21 cellular contexts compared by ENCODE assay signal in genomic region chrX:23195097-23195496, GRCh38.
"Had no signal": no experiment of that assay in that cellular context is flagged by ENCODE, and none has a peak within 500 bp of the region (broad histone marks: within the 10 kb centered on the region; RNA-seq: fewer than 3 reads in every experiment).

No MANE protein-coding gene starts in this region.

- H3K4me3 ChIP-seq: dorsolateral prefrontal cortex, heart left ventricle, ovary, spleen, testis, tibial nerve had no signal

- H3K4me1 ChIP-seq: heart left ventricle, spleen, testis, tibial nerve had no signal

- H3K9me3 Mint-ChIP-seq: stimulated activated naive B cell treated with anti-CD40 and anti-IgM and Interleukin-4, amounts not matched to agents 10 μg/mL and 1 μg/mL and 100 μg/mL, for 72 hours; stimulated activated naive CD8-positive, alpha-beta T cell treated with anti-CD3 and anti-CD28 coated beads, Interleukin-15, amount 100 ng/mL, for 72 hours had no signal

- H3K36me3 ChIP-seq: heart left ventricle, ovary, spleen, tibial nerve had no signal

- FAIRE-seq: frontal cortex, islet of Langerhans had no signal

- ATAC-seq: heart left ventricle; naive thymus-derived CD8-positive, alpha-beta T cell; right cardiac atrium; stimulated activated naive B cell treated with anti-CD40 and anti-IgM and Interleukin-4, amounts not matched to agents 10 μg/mL and 1 μg/mL and 100 μg/mL, for 72 hours; stimulated activated naive CD8-positive, alpha-beta T cell treated with anti-CD3 and anti-CD28 coated beads, Interleukin-15, amount 100 ng/mL, for 72 hours had no signal

- H3K27me3 Mint-ChIP-seq: stimulated activated naive B cell treated with anti-CD40 and anti-IgM and Interleukin-4, amounts not matched to agents 10 μg/mL and 1 μg/mL and 100 μg/mL, for 72 hours; stimulated activated naive CD8-positive, alpha-beta T cell treated with anti-CD3 and anti-CD28 coated beads, Interleukin-15, amount 100 ng/mL, for 72 hours had no signal

- H3K27ac ChIP-seq: dorsolateral prefrontal cortex, heart left ventricle, ovary, spleen, testis, tibial nerve had no signal

- H3K4me3 Mint-ChIP-seq: naive thymus-derived CD8-positive, alpha-beta T cell; neural crest cell; stimulated activated naive B cell treated with anti-CD40 and anti-IgM and Interleukin-4, amounts not matched to agents 10 μg/mL and 1 μg/mL and 100 μg/mL, for 72 hours; stimulated activated naive CD8-positive, alpha-beta T cell treated with anti-CD3 and anti-CD28 coated beads, Interleukin-15, amount 100 ng/mL, for 72 hours had no signal

- H3K36me3 Mint-ChIP-seq: naive thymus-derived CD8-positive, alpha-beta T cell; stimulated activated naive B cell treated with anti-CD40 and anti-IgM and Interleukin-4, amounts not matched to agents 10 μg/mL and 1 μg/mL and 100 μg/mL, for 72 hours had no signal

- H3K4me1 Mint-ChIP-seq: naive thymus-derived CD8-positive, alpha-beta T cell; neural crest cell; stimulated activated naive B cell treated with anti-CD40 and anti-IgM and Interleukin-4, amounts not matched to agents 10 μg/mL and 1 μg/mL and 100 μg/mL, for 72 hours; stimulated activated naive CD8-positive, alpha-beta T cell treated with anti-CD3 and anti-CD28 coated beads, Interleukin-15, amount 100 ng/mL, for 72 hours had no signal

- DNase-seq: cortex of kidney; dorsolateral prefrontal cortex; effector CD8-positive, alpha-beta T cell; heart left ventricle; hippocampal formation; kidney glomerular epithelial cell; naive thymus-derived CD8-positive, alpha-beta T cell; nucleus accumbens; ovary; right cardiac atrium; spleen; stimulated activated CD4-positive, alpha-beta T cell treated with anti-CD3 and anti-CD28 coated beads, Interleukin-15, amount 100 ng/mL, for 24 hours; stimulated activated CD4-positive, alpha-beta T cell treated with anti-CD3 and anti-CD28 coated beads, Interleukin-1b, Interleukin-23, amount 100 ng/mL, for 48 hours; stimulated activated CD4-positive, alpha-beta T cell treated with anti-CD3 and anti-CD28 coated beads, Interleukin-4, amount 100 ng/mL, for 4 hours; stimulated activated naive B cell treated with anti-CD40 and anti-IgM and Interleukin-4, amounts not matched to agents 10 μg/mL and 1 μg/mL and 100 μg/mL, for 72 hours; stimulated activated naive CD8-positive, alpha-beta T cell treated with anti-CD3 and anti-CD28 coated beads, Interleukin-15, amount 100 ng/mL, for 72 hours; testis had no signal

- H3K27me3 ChIP-seq: heart left ventricle, ovary, spleen, testis, tibial nerve had no signal

- H3K27ac Mint-ChIP-seq: naive thymus-derived CD8-positive, alpha-beta T cell; stimulated activated naive B cell treated with anti-CD40 and anti-IgM and Interleukin-4, amounts not matched to agents 10 μg/mL and 1 μg/mL and 100 μg/mL, for 72 hours; stimulated activated naive CD8-positive, alpha-beta T cell treated with anti-CD3 and anti-CD28 coated beads, Interleukin-15, amount 100 ng/mL, for 72 hours had no signal

- H3K9me3 ChIP-seq: heart left ventricle, ovary, spleen, testis, tibial nerve had no signal
